21 cellular contexts compared by ENCODE assay signal in the genomic region with DNA sequence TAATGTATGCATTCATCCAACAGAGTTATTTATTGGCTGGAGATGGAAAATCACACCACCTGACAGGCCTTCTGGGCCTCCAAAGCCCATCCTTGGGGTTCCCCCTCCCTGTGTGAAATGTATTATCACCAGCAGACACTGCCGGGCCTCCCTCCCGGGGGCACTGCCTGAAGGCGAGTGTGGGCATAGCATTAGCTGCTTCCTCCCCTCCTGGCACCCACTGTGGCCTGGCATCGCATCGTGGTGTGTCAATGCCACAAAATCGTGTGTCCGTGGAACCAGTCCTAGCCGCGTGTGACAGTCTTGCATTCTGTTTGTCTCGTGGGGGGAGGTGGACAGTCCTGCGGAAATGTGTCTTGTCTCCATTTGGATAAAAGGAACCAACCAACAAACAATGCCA. TPM values are rescaled to one million over a fixed set of nuclear protein-coding genes. Genes with fewer than 3 reads are reported as not detected.
"Had no signal": no experiment of that assay in that cellular context is flagged by ENCODE, and none has a peak within 500 bp of the region (broad histone marks: within the 10 kb centered on the region; RNA-seq: fewer than 3 reads in every experiment).

No MANE protein-coding gene starts in this region.

- H3K27ac Mint-ChIP-seq: memory B cell; natural killer cell treated with Interleukin-12 subunit alpha and Interleukin-12 subunit beta and Interleukin-15 and Interleukin-18, amount 100 ng/mL, for 72 hours; WTC11 had no signal

- DNase-seq: activated CD4-positive, alpha-beta T cell treated with anti-CD3 and anti-CD28 coated beads, Interleukin-2, amount 50 U/mL, for 4 hours; activated CD8-positive, alpha-beta memory T cell treated with anti-CD3 and anti-CD28 coated beads for 24 hours; activated CD8-positive, alpha-beta memory T cell treated with anti-CD3 and anti-CD28 coated beads, Interleukin-2, amount 50 U/mL, for 4 hours; activated effector memory CD4-positive, alpha-beta T cell treated with Interleukin-2 at 50 U/mL for 16 hours; activated naive CD4-positive, alpha-beta T cell treated with anti-CD3 and anti-CD28 coated beads, Interleukin-2, amount 50 U/mL, for 16 hours; activated T-cell treated with anti-CD3 and anti-CD28 coated beads, Interleukin-2, amount 50 U/mL, for 48 hours; esophagus squamous epithelium; gastrocnemius medialis; left ventricle myocardium superior; pancreas; stimulated activated CD4-positive, alpha-beta T cell treated with anti-CD3 and anti-CD28 coated beads, Interleukin-4, amount 100 ng/mL, for 24 hours; stimulated activated naive CD8-positive, alpha-beta T cell treated with anti-CD3 and anti-CD28 coated beads, Interleukin-15, Interleukin-2, amounts not matched to agents 100 U/mL and 50 U/mL, for 24 hours; substantia nigra; T-helper 1 cell; tibial artery had no signal

- H3K36me3 ChIP-seq: pancreas had no signal

- H3K27me3 Mint-ChIP-seq: memory B cell; natural killer cell treated with Interleukin-12 subunit alpha and Interleukin-12 subunit beta and Interleukin-15 and Interleukin-18, amount 100 ng/mL, for 72 hours had no signal

- H3K27me3 ChIP-seq: esophagus squamous epithelium, gastrocnemius medialis, pancreas, right atrium auricular region, tibial artery had no signal

- H3K9me3 ChIP-seq: esophagus squamous epithelium, gastrocnemius medialis, pancreas, psoas muscle, right atrium auricular region, tibial artery had no signal

- H3K4me1 ChIP-seq: pancreas had no signal

- H3K27ac ChIP-seq: gastrocnemius medialis, pancreas, psoas muscle, right atrium auricular region, tibial artery had no signal

- H3K9me3 Mint-ChIP-seq: memory B cell; natural killer cell treated with Interleukin-12 subunit alpha and Interleukin-12 subunit beta and Interleukin-15 and Interleukin-18, amount 100 ng/mL, for 72 hours; WTC11 had no signal

- H3K36me3 Mint-ChIP-seq: natural killer cell treated with Interleukin-12 subunit alpha and Interleukin-12 subunit beta and Interleukin-15 and Interleukin-18, amount 100 ng/mL, for 72 hours had no signal

- H3K4me3 Mint-ChIP-seq: memory B cell; natural killer cell treated with Interleukin-12 subunit alpha and Interleukin-12 subunit beta and Interleukin-15 and Interleukin-18, amount 100 ng/mL, for 72 hours; WTC11 had no signal

- H3K4me1 Mint-ChIP-seq: memory B cell had no signal

- H3K4me3 ChIP-seq: coronary artery, esophagus squamous epithelium, gastrocnemius medialis, pancreas, psoas muscle, right atrium auricular region, tibial artery had no signal

RNA-seq across cellular contexts. Expression of gene TACR2, which starts 15.3 kb away (rescaled TPM):
- total RNA-seq: left ventricle myocardium superior; natural killer cell treated with Interleukin-12 subunit alpha and Interleukin-12 subunit beta and Interleukin-15 and Interleukin-18, amount 100 ng/mL, for 72 hours had no signal
